ENCODE assay signal across 27 cellular contexts in the genomic region with DNA sequence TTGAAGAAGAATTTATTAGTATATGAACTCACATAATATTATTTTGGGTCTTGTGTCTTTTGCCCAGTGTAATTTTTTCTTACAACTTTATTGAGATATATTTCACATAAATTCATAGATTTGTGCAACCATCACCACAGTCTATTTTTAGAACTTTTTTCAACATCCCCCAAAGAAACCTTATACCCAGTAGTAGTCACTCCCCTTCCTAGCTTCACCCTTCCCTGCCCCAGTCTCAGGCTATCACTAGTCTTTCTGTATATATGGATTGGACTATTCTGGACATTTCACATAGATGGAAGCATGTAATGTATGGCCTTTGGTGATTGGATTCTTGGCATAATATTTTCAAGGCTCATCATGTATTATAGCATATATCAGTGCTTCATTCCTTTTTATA.
DNase-seq lines count a peak whose midpoint lies in the region; ATAC-seq, FAIRE-seq and TF ChIP-seq lines count a peak whose summit lies in the region.
"Had no signal": no experiment of that assay in that cellular context is flagged by ENCODE, and none has a peak within 500 bp of the region (broad histone marks: within the 10 kb centered on the region; RNA-seq: fewer than 3 reads in every experiment).

No MANE protein-coding gene starts in this region.

- BruUV-seq in HepG2 (replicated peaks; lab: Mats Ljungman, UMichigan) (TSS peak; percentile 4), PC-3 (replicated peaks; lab: Mats Ljungman, UMichigan) (no TSS peak)

- peak overlapping the region; percentile 22 for H3K27ac Mint-ChIP-seq in T-helper 17 cell
- H3K27ac Mint-ChIP-seq in progenitor cell of endocrine pancreas, result peak overlapping the region; percentile 39
- H3K27ac Mint-ChIP-seq in glutamatergic neuron (ENCODE audit: unreplicated experiment), result no peak overlapping the region
- no peak overlapping the region for H3K27ac Mint-ChIP-seq in activated T-cell treated with anti-CD3 and anti-CD28 coated beads, Interleukin-2, amount 50 U/mL, for 72 hours
- H3K27ac Mint-ChIP-seq: CD4-positive, alpha-beta T cell; HFFc6 had no signal

- H2AFZ ChIP-seq in HepG2 (ENCODE audit: low read length) (no peak overlapping the region), PC-3 (ENCODE audit: low read length) (no peak overlapping the region)

- ATAC-seq in HepG2, result no peak
- ATAC-seq in right lobe of liver, result no peak
- no peak for ATAC-seq in T-helper 17 cell
- no peak for ATAC-seq in PC-3
- ATAC-seq in activated T-cell treated with anti-CD3 and anti-CD28 coated beads, Interleukin-2, amount 50 U/mL, for 72 hours (replicated peaks in 1 of 2), result no peak

- H3K4me3 Mint-ChIP-seq in T-helper 17 cell, result no peak overlapping the region
- no peak overlapping the region for H3K4me3 Mint-ChIP-seq in progenitor cell of endocrine pancreas (ENCODE audit: low read depth)
- no peak overlapping the region for H3K4me3 Mint-ChIP-seq in glutamatergic neuron (ENCODE audit: unreplicated experiment)
- H3K4me3 Mint-ChIP-seq in activated T-cell treated with anti-CD3 and anti-CD28 coated beads, Interleukin-2, amount 50 U/mL, for 72 hours, result no peak overlapping the region
- H3K4me3 Mint-ChIP-seq: CD4-positive, alpha-beta T cell; HFFc6 had no signal

- no peak for TF ChIP-seq EP300 in HepG2 (IDR thresholded peaks at IDR 0.05; ENCODE audit: low read depth in 2 of 2, low read length in 2 of 2)
- no peak for TF ChIP-seq EP300 in HepG2 (CRISPR knock-in tag; IDR thresholded peaks at IDR 0.05; ENCODE audit: borderline replicate concordance)

- no peak overlapping the region for H3K4me3 ChIP-seq in HepG2 (replicated peaks in 1 of 3; ENCODE audit: insufficient read depth in 1 of 3, low read depth in 2 of 3, low read length in 3 of 3)
- no peak overlapping the region for H3K4me3 ChIP-seq in right lobe of liver
- no peak overlapping the region for H3K4me3 ChIP-seq in PC-3 (ENCODE audit: low read length)
- H3K4me3 ChIP-seq: BLaER1 treated with 17β-estradiol and CSF1 and Interleukin-3, amounts not matched to agents 10 nM and 100 nM; SJSA1 had no signal

- peaks cover 10% of the 10 kb centered on the region for H3K4me1 Mint-ChIP-seq in T-helper 17 cell
- peaks cover 1% of the 10 kb centered on the region for H3K4me1 Mint-ChIP-seq in progenitor cell of endocrine pancreas (ENCODE audit: low read depth)
- H3K4me1 Mint-ChIP-seq in glutamatergic neuron (ENCODE audit: low read depth, unreplicated experiment), result no peaks in the 10 kb centered on the region
- H3K4me1 Mint-ChIP-seq in activated T-cell treated with anti-CD3 and anti-CD28 coated beads, Interleukin-2, amount 50 U/mL, for 72 hours (ENCODE audit: low read depth), result peaks cover 7% of the 10 kb centered on the region

- no peaks in the 10 kb centered on the region for H3K4me1 ChIP-seq in HepG2 (ENCODE audit: insufficient read depth, low read length)
- peaks cover 0 to 15% (median 7%) of the 10 kb centered on the region in 4 donors for H3K4me1 ChIP-seq in right lobe of liver
- H3K4me1 ChIP-seq in PC-3 (ENCODE audit: insufficient read depth, low read length), result peaks cover 9% of the 10 kb centered on the region

- no peak for TF ChIP-seq CTCF in HepG2 (CRISPR knock-in tag; IDR thresholded peaks at IDR 0.05)
- no peak for TF ChIP-seq CTCF in right lobe of liver (IDR thresholded peaks at IDR 0.05)
- TF ChIP-seq CTCF in progenitor cell of endocrine pancreas (IDR thresholded peaks at IDR 0.05; ENCODE audit: unreplicated experiment), result no peak
- no peak for TF ChIP-seq CTCF in glutamatergic neuron (IDR thresholded peaks at IDR 0.05; ENCODE audit: partially characterized antibody, unreplicated experiment)
- TF ChIP-seq CTCF in PC-3 (conservative IDR thresholded peaks at IDR 0.05; ENCODE audit: low read depth, low read length), result no peak

- in situ Hi-C loops in HepG2 (cut with HindIII; ENCODE audit: extremely low pct_ligation_motif_present, low pct_unique_long_range_greater_than_20kb), result no loop called here

- H3K9ac ChIP-seq in HepG2 (ENCODE audit: insufficient read depth, low read depth, low read length) (no peak overlapping the region), PC-3 (ENCODE audit: low read length) (no peak overlapping the region)
- H3K9ac ChIP-seq: BLaER1 treated with 17β-estradiol and CSF1 and Interleukin-3, amounts not matched to agents 10 nM and 100 nM had no signal

- no peak for TF ChIP-seq RAD21 in HepG2 (CRISPR knock-in tag; IDR thresholded peaks at IDR 0.05)

- H4K20me1 ChIP-seq in HepG2 (ENCODE audit: insufficient read depth, low read length) (no peaks in the 10 kb centered on the region), PC-3 (ENCODE audit: low read length) (no peaks in the 10 kb centered on the region)

- no peak for TF ChIP-seq POLR2A in HepG2 (IDR thresholded peaks at IDR 0.05; ENCODE audit: insufficient read depth in 1 of 2, low read depth in 2 of 2, low read length in 2 of 2)
- TF ChIP-seq POLR2A in right lobe of liver (IDR thresholded peaks at IDR 0.05), result no peak

- H3K27me3 ChIP-seq in HepG2 (ENCODE audit: control insufficient read depth in 1 of 2, insufficient read depth in 2 of 2, low read length in 2 of 2), result no peaks in the 10 kb centered on the region
- H3K27me3 ChIP-seq in right lobe of liver, result no peaks in the 10 kb centered on the region
- no peaks in the 10 kb centered on the region for H3K27me3 ChIP-seq in PC-3 (ENCODE audit: low read length)
- H3K27me3 ChIP-seq: BLaER1 treated with 17β-estradiol and CSF1 and Interleukin-3, amounts not matched to agents 10 nM and 100 nM; SJSA1 had no signal

- H3K36me3 Mint-ChIP-seq in T-helper 17 cell (ENCODE audit: low read depth), result peaks cover 16% of the 10 kb centered on the region
- peaks cover 17% of the 10 kb centered on the region for H3K36me3 Mint-ChIP-seq in progenitor cell of endocrine pancreas (ENCODE audit: insufficient read depth)
- H3K36me3 Mint-ChIP-seq in glutamatergic neuron (ENCODE audit: unreplicated experiment), result peaks cover 9% of the 10 kb centered on the region
- peaks cover 13 to 22% of the 10 kb centered on the region in 2 donors for H3K36me3 Mint-ChIP-seq in activated T-cell treated with anti-CD3 and anti-CD28 coated beads, Interleukin-2, amount 50 U/mL, for 72 hours (ENCODE audit: insufficient read depth in 2 of 2)

- no peak for FAIRE-seq in HepG2 (lab: Jason Lieb, UNC)
- FAIRE-seq: A204.1, D721Med, GM19239 had no signal

- CTCF ChIA-PET in HepG2 (lab: Yijun Ruan, JAX; ENCODE audit: low intra/inter-chr PET ratio, low total read pairs) (no interaction called here), PC-3 (lab: Charles Lee) (no interaction called here)

- H3K9me2 ChIP-seq in PC-3 (replicated peaks; ENCODE audit: low read length), result no peaks in the 10 kb centered on the region

- H3K9me3 Mint-ChIP-seq in progenitor cell of endocrine pancreas (ENCODE audit: low read depth) (peaks cover 9% of the 10 kb centered on the region), glutamatergic neuron (ENCODE audit: unreplicated experiment) (no peaks in the 10 kb centered on the region)
- H3K9me3 Mint-ChIP-seq in activated T-cell treated with anti-CD3 and anti-CD28 coated beads, Interleukin-2, amount 50 U/mL, for 72 hours, result peaks cover 3 to 7% of the 10 kb centered on the region in 2 donors
- H3K9me3 Mint-ChIP-seq: HFFc6 had no signal

- H3K9me3 ChIP-seq in HepG2 (ENCODE audit: low read length) (no peaks in the 10 kb centered on the region), right lobe of liver (no peaks in the 10 kb centered on the region), T-helper 17 cell (ENCODE audit: control insufficient read depth, low read length, poor library complexity, severe bottlenecking) (no peaks in the 10 kb centered on the region), PC-3 (ENCODE audit: low read length) (no peaks in the 10 kb centered on the region)
- H3K9me3 ChIP-seq: SJSA1 had no signal

- intact Hi-C loops in HepG2 (cut with micrococcal nuclease; ENCODE audit: unreplicated experiment) (no loop called here), right lobe of liver (cut with DNase I) (no loop called here), PC-3 (cut with micrococcal nuclease) (no loop called here)

- H3K27me3 Mint-ChIP-seq in T-helper 17 cell (no peaks in the 10 kb centered on the region), progenitor cell of endocrine pancreas (no peaks in the 10 kb centered on the region), glutamatergic neuron (ENCODE audit: unreplicated experiment) (no peaks in the 10 kb centered on the region)
- H3K27me3 Mint-ChIP-seq in activated T-cell treated with anti-CD3 and anti-CD28 coated beads, Interleukin-2, amount 50 U/mL, for 72 hours (ENCODE audit: low read depth), result no peaks in the 10 kb centered on the region
- H3K27me3 Mint-ChIP-seq: CD4-positive, alpha-beta T cell had no signal

- H3F3A ChIP-seq in PC-3 (ENCODE audit: low read length, unreplicated experiment), result no peaks in the 10 kb centered on the region

- H3K36me3 ChIP-seq in HepG2 (replicated peaks in 1 of 2; ENCODE audit: control insufficient read depth in 1 of 2, insufficient read depth in 2 of 2, low read length in 2 of 2) (peaks cover 8 to 14% of the 10 kb centered on the region in 2 experiments), right lobe of liver (peaks cover 0 to 6% (median 0%) of the 10 kb centered on the region in 4 donors), PC-3 (ENCODE audit: low read depth, low read length) (no peaks in the 10 kb centered on the region)

- H3K4me2 ChIP-seq in HepG2 (ENCODE audit: low read depth, low read length), result no peak overlapping the region
- no peak overlapping the region for H3K4me2 ChIP-seq in PC-3 (ENCODE audit: low read length)
- H3K4me2 ChIP-seq: BLaER1 treated with 17β-estradiol and CSF1 and Interleukin-3, amounts not matched to agents 10 nM and 100 nM had no signal

- H3K27ac ChIP-seq in HepG2 (ENCODE audit: extremely low read length, insufficient read depth, low read length) (no peak overlapping the region), right lobe of liver (no peak overlapping the region), PC-3 (ENCODE audit: low read length) (no peak overlapping the region)
- H3K27ac ChIP-seq: BLaER1 treated with 17β-estradiol and CSF1 and Interleukin-3, amounts not matched to agents 10 nM and 100 nM; SJSA1 had no signal

- POLR2A ChIA-PET in HepG2 (lab: Yijun Ruan, JAX) (no interaction called here), PC-3 (lab: Charles Lee; ENCODE audit: unreplicated experiment) (no interaction called here)

- H3K79me2 ChIP-seq in HepG2 (ENCODE audit: insufficient read depth, low read length) (peaks cover 6% of the 10 kb centered on the region), PC-3 (ENCODE audit: low read length) (no peaks in the 10 kb centered on the region)

- DNase-seq in HepG2 (ENCODE audit: low spot score) (no peak), right lobe of liver (no peak), T-helper 17 cell (no peak), progenitor cell of endocrine pancreas (ENCODE audit: low spot score, unreplicated experiment) (no peak), glutamatergic neuron (no peak), PC-3 (no peak)
- DNase-seq in activated T-cell treated with anti-CD3 and anti-CD28 coated beads, Interleukin-2, amount 50 U/mL, for 72 hours, result no peak
- DNase-seq: AML-193; CD4-positive, alpha-beta T cell; H7; HFFc6; IMR-90; KG1; MM.1S; NCI-H1105; NCI-H1436 treated with DMSO at 0.1 percent for 48 hours; NCI-H1930; NCI-H446; NCI-H524 treated with DMSO at 0.1 percent for 48 hours; NK-92 treated with Interleukin-12 subunit alpha and Interleukin-12 subunit beta, amount 100 ng/mL, for 24 hours; Right ventricle myocardium superior; RPMI8226 had no signal

TF ChIP-seq in HepG2, 621 proteins besides CTCF, POLR2A, EP300 and RAD21 (continues in another document):
- no peak for TF ChIP-seq ZNF101 (CRISPR knock-in tag; IDR thresholded peaks at IDR 0.05; ENCODE audit: borderline replicate concordance, low read depth)

Comparison
In these comparisons a context has a peak if more than half of its experiments do, and no peak if none do; other contexts are left out.
1. H3K27ac Mint-ChIP-seq: peak in T-helper 17 cell (single experiment) and progenitor cell of endocrine pancreas (single experiment); none in glutamatergic neuron (single experiment) and activated T-cell treated with anti-CD3 and anti-CD28 coated beads, Interleukin-2, amount 50 U/mL, for 72 hours (single experiment).